8 cellular contexts compared by ENCODE assay signal in the genomic region with DNA sequence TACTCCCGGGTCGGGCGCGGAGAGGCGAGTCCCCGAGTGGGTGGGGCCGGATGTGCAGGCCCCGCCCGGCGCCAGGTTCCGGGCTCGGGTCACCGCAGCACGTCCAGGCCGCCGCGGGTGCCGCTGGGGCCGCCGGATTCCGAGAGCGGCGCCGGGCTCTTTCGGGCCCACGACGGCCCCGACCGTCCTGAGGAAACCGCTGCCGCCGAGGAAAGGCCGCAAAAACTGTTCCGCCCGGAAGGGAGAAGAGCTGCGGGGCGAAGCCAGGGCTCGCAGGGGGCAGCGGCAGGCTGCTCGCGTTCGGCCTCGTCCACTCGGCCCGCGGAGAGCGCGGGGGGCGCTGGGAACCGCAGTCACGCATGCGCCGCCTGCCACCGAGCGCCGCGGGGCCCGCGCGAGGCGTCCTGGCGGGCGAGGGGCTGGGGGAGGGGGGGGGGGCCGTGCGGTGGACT. TPM values are rescaled to one million over a fixed set of nuclear protein-coding genes. Genes with fewer than 3 reads are reported as not detected.
DNase-seq lines count a peak whose midpoint lies in the region; ATAC-seq, FAIRE-seq and TF ChIP-seq lines count a peak whose summit lies in the region.

A gene (minus strand): TSS at position 342 of the 452 bp plus-strand sequence. CDS start 718 bp downstream, outside the sequence.

- peak; percentile 80 for ATAC-seq in HG02571 (IDR thresholded peaks at IDR 0.05; ENCODE audit: unreplicated experiment)

- TF ChIP-seq CTCF in astrocyte of the cerebellum (IDR thresholded peaks at IDR 0.05; ENCODE audit: low read depth, low read length, missing control alignments), result no peak
- TF ChIP-seq CTCF in retinal pigment epithelial cell (conservative IDR thresholded peaks at IDR 0.05; ENCODE audit: low read depth, low read length), result no peak

- in situ Hi-C loops in astrocyte of the cerebellum (cut with HindIII; ENCODE audit: low sequenced_read_pairs), result no loop called here

- H3K4me3 ChIP-seq in astrocyte of the cerebellum (ENCODE audit: low read depth, low read length) (peak within 1 kb of the TSS; percentile 81), retinal pigment epithelial cell (ENCODE audit: low read length) (peak within 1 kb of the TSS; percentile 65)

- TF ChIP-seq POLR2A in GM12892 (IDR thresholded peaks at IDR 0.05; ENCODE audit: low read depth, low read length), result peak; percentile 86

- FAIRE-seq in GM12892 (lab: Jason Lieb, UNC), result peak; percentile 85

- DNase-seq in GM12892 (ENCODE audit: insufficient read length), result peak; percentile 79
- DNase-seq in NCI-H1048 (lab: John Stamatoyannopoulos, UW), result peak; percentile 57
- peak; percentile 66 for DNase-seq in T-helper 9 cell
- DNase-seq in astrocyte of the cerebellum (ENCODE audit: low read depth), result peak; percentile 62
- peak; percentile 68 to 85 for DNase-seq in hippocampal formation (lab: John Stamatoyannopoulos, UW)
- peak; percentile 53 for DNase-seq in retinal pigment epithelial cell (ENCODE audit: low read depth)
- DNase-seq in OCI-M2 (lab: John Stamatoyannopoulos, UW; ENCODE audit: unreplicated experiment), result no peak

RNA-seq across cellular contexts. Expression of the gene that starts here (rescaled TPM):
- 2.3 TPM for polyA plus RNA-seq in GM12892 (2012; ENCODE audit: missing spikeins)
